In genomic region chr18:74725690-74726089, GRCh38 we compare ENCODE assay signal across 2 cellular contexts.
TF ChIP-seq lines count a peak whose summit lies in the region.

No MANE protein-coding gene starts in this region.

TF ChIP-seq in IMR-90, 13 proteins besides CTCF, POLR2A, EP300 and RAD21:
- TF ChIP-seq RFX5 (IDR thresholded peaks at IDR 0.05; ENCODE audit: low read depth, low read length) (no peak), NFE2L2 (IDR thresholded peaks at IDR 0.05; ENCODE audit: low read depth, low read length) (no peak), MXI1 (IDR thresholded peaks at IDR 0.05; ENCODE audit: borderline replicate concordance, low read depth, low read length) (no peak), CEBPB (IDR thresholded peaks at IDR 0.05; ENCODE audit: low read depth, low read length) (peak; percentile 20; the same call in 1 of the 2 replicates)

TF ChIP-seq in liver, 16 proteins besides CTCF, POLR2A, EP300 and RAD21:
- no peak for TF ChIP-seq GABPA (IDR thresholded peaks at IDR 0.05 in 1 of 2, conservative IDR thresholded peaks at IDR 0.05 in 1 of 2)
- no peak for TF ChIP-seq EGR1 (IDR thresholded peaks at IDR 0.05; ENCODE audit: low read depth in 2 of 2)
- peak in 1 of 2 donors; percentile 27 for TF ChIP-seq RXRA (IDR thresholded peaks at IDR 0.05)
- TF ChIP-seq NR2F2 (IDR thresholded peaks at IDR 0.05), result no peak
- TF ChIP-seq, protein P1, sequence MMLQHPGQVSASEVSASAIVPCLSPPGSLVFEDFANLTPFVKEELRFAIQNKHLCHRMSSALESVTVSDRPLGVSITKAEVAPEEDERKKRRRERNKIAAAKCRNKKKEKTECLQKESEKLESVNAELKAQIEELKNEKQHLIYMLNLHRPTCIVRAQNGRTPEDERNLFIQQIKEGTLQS (IDR thresholded peaks at IDR 0.05), result no peak
- no peak for TF ChIP-seq YY1 (IDR thresholded peaks at IDR 0.05)
- TF ChIP-seq HNF4A (conservative IDR thresholded peaks at IDR 0.05), result peak; percentile 5 to 13
